Comparison of ENCODE assay signal across 1 cellular context in genomic region chr11:32082346-32082986, GRCh38.
TF ChIP-seq lines count a peak whose summit lies in the region.

No MANE protein-coding gene starts in this region.

TF ChIP-seq in IMR-90, 13 proteins besides CTCF, POLR2A, EP300 and RAD21 (continued from another document):
- TF ChIP-seq, protein P1, sequence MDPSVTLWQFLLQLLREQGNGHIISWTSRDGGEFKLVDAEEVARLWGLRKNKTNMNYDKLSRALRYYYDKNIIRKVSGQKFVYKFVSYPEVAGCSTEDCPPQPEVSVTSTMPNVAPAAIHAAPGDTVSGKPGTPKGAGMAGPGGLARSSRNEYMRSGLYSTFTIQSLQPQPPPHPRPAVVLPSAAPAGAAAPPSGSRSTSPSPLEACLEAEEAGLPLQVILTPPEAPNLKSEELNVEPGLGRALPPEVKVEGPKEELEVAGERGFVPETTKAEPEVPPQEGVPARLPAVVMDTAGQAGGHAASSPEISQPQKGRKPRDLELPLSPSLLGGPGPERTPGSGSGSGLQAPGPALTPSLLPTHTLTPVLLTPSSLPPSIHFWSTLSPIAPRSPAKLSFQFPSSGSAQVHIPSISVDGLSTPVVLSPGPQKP (IDR thresholded peaks at IDR 0.05; ENCODE audit: borderline replicate concordance, low read depth, low read length) = no peak
TF ChIP-seq in IMR-90: peak in this region for 0.
